ENCODE assay signal across 13 cellular contexts in genomic region chrX:118325453-118325852, GRCh38. TPM values are rescaled to one million over a fixed set of nuclear protein-coding genes. Genes with fewer than 3 reads are reported as not detected.
DNase-seq lines count a peak whose midpoint lies in the region; ATAC-seq, FAIRE-seq and TF ChIP-seq lines count a peak whose summit lies in the region.
"Had no signal": no experiment of that assay in that cellular context is flagged by ENCODE, and none has a peak within 500 bp of the region (broad histone marks: within the 10 kb centered on the region; RNA-seq: fewer than 3 reads in every experiment).

No MANE protein-coding gene starts in this region.

- TF ChIP-seq POLR2A in esophagus squamous epithelium (IDR thresholded peaks at IDR 0.05) = no peak

- no peaks in the 10 kb centered on the region for H4K20me1 ChIP-seq in DOHH2 (ENCODE audit: control insufficient read depth, insufficient read depth, low read depth, low read length)

- WGBS in small intestine, 3 donors = 31 to 80% (median 63%) methylated on average over 2 of the region's 2 CpGs
- WGBS in esophagus squamous epithelium, 2 donors = 35 to 38% methylated on average over 2 of the region's 2 CpGs

- no peaks in the 10 kb centered on the region for H3K9me3 ChIP-seq in DOHH2 (ENCODE audit: control insufficient read depth, insufficient read depth, low read length)
- no peaks in the 10 kb centered on the region for H3K9me3 ChIP-seq in small intestine (ENCODE audit: control insufficient read depth, low read depth)
- H3K9me3 ChIP-seq in esophagus squamous epithelium = no peaks in the 10 kb centered on the region
- H3K9me3 ChIP-seq: stomach had no signal

- H3K4me1 ChIP-seq in DOHH2 (ENCODE audit: control insufficient read depth, low read length) = no peaks in the 10 kb centered on the region
- no peaks in the 10 kb centered on the region for H3K4me1 ChIP-seq in small intestine (ENCODE audit: control insufficient read depth in 2 of 2, insufficient read depth in 1 of 2, low read depth in 1 of 2, low read length in 1 of 2)
- H3K4me1 ChIP-seq in esophagus squamous epithelium = no peaks in the 10 kb centered on the region
- H3K4me1 ChIP-seq: stomach had no signal

- no peaks in the 10 kb centered on the region for H3K79me2 ChIP-seq in DOHH2 (ENCODE audit: control insufficient read depth, low read length)

- intact Hi-C loops in esophagus squamous epithelium (cut with DNase I) (no loop called here), cardiac septum (cut with DNase I) (no loop called here)

- H3K4me2 ChIP-seq in DOHH2 (ENCODE audit: low read length) = no peak overlapping the region

- ATAC-seq in HG02885 (IDR thresholded peaks at IDR 0.05; ENCODE audit: poor library complexity, unreplicated experiment) (peak; percentile 52), HG03196 (IDR thresholded peaks at IDR 0.05; ENCODE audit: unreplicated experiment) (no peak)
- ATAC-seq: left colon had no signal

- H3K36me3 ChIP-seq in DOHH2 (ENCODE audit: control insufficient read depth, low read length) (no peaks in the 10 kb centered on the region), small intestine (ENCODE audit: control insufficient read depth in 2 of 2, insufficient read depth in 2 of 2, low read length in 2 of 2) (no peaks in the 10 kb centered on the region), esophagus squamous epithelium (no peaks in the 10 kb centered on the region)
- H3K36me3 ChIP-seq: stomach had no signal

- no peak for FAIRE-seq in small intestine (lab: Jason Lieb, UNC)

- H3K9me2 ChIP-seq in DOHH2 (replicated peaks; ENCODE audit: control insufficient read depth, low read length) = no peaks in the 10 kb centered on the region

- H3K27ac ChIP-seq in DOHH2 (ENCODE audit: low read depth, low read length) = no peak overlapping the region
- no peak overlapping the region for H3K27ac ChIP-seq in small intestine (ENCODE audit: low read depth in 1 of 2, low read length in 1 of 2)
- no peak overlapping the region for H3K27ac ChIP-seq in esophagus squamous epithelium
- H3K27ac ChIP-seq: stomach had no signal

- no peak for DNase-seq in astrocyte of the cerebellum (ENCODE audit: low read depth)
- DNase-seq in lung microvascular endothelial cell (ENCODE audit: low read depth in 2 of 2) = peak; percentile 8 to 16
- no peak for DNase-seq in small intestine
- no peak for DNase-seq in esophagus squamous epithelium (lab: John Stamatoyannopoulos, UW)
- no peak for DNase-seq in cardiac septum (ENCODE audit: low spot score)
- DNase-seq: activated naive CD8-positive, alpha-beta T cell treated with anti-CD3 and anti-CD28 coated beads for 36 hours; left colon; NCI-H526 treated with DMSO at 0.1 percent for 48 hours; stimulated activated CD4-positive, alpha-beta T cell treated with anti-CD3 and anti-CD28 coated beads, Interleukin-4, amount 100 ng/mL, for 1 hour; stomach had no signal

- no peaks in the 10 kb centered on the region for H3K27me3 ChIP-seq in DOHH2 (ENCODE audit: control insufficient read depth, low read length)
- H3K27me3 ChIP-seq in small intestine (ENCODE audit: control insufficient read depth in 2 of 2, insufficient read depth in 2 of 2, low read length in 2 of 2) = no peaks in the 10 kb centered on the region
- no peaks in the 10 kb centered on the region for H3K27me3 ChIP-seq in esophagus squamous epithelium
- H3K27me3 ChIP-seq: stomach had no signal

- TF ChIP-seq CTCF in DOHH2 (IDR thresholded peaks at IDR 0.05; ENCODE audit: low read depth, low read length, poor library complexity, severe bottlenecking) (peak; percentile 27), astrocyte of the cerebellum (IDR thresholded peaks at IDR 0.05; ENCODE audit: low read depth, low read length, missing control alignments) (peak; percentile 20), esophagus squamous epithelium (IDR thresholded peaks at IDR 0.05) (peak in 1 of 6 experiments; percentile 19)

- H3K4me3 ChIP-seq in DOHH2 (ENCODE audit: low read length) (no peak overlapping the region), astrocyte of the cerebellum (ENCODE audit: low read depth, low read length) (no peak overlapping the region), small intestine (ENCODE audit: low read depth in 1 of 2, low read length in 2 of 2) (no peak overlapping the region), esophagus squamous epithelium (no peak overlapping the region)
- H3K4me3 ChIP-seq: stomach had no signal

- no peaks in the 10 kb centered on the region for H3F3A ChIP-seq in DOHH2 (ENCODE audit: control insufficient read depth, insufficient read depth)

- in situ Hi-C loops in astrocyte of the cerebellum (cut with HindIII; ENCODE audit: low sequenced_read_pairs) = no loop called here

RNA-seq across cellular contexts. Expression of gene WDR44, which starts 20.5 kb away (rescaled TPM):
- total RNA-seq in lung microvascular endothelial cell = 6.8 and 8.3 TPM in 2 replicates
- polyA plus RNA-seq in small intestine = 1 to 10 TPM; 5.1 to 6.9 (median 5.8) TPM
- total RNA-seq in esophagus squamous epithelium = 10 to 100 TPM; 13.3 to 25.1 (median 17.5) TPM
- total RNA-seq in cardiac septum = 13.5 TPM

Comparison
In these comparisons a context has a peak if more than half of its experiments do, and no peak if none do; other contexts are left out.
1. DNase-seq: peak in lung microvascular endothelial cell (2 of 2); none in astrocyte of the cerebellum (single experiment), small intestine (single experiment), esophagus squamous epithelium (single experiment) and cardiac septum (single experiment).